Comparison of ENCODE assay signal across 16 cellular contexts in genomic region chr13:113471844-113472243, GRCh38.
"Had no signal": no experiment of that assay in that cellular context is flagged by ENCODE, and none has a peak within 500 bp of the region (broad histone marks: within the 10 kb centered on the region; RNA-seq: fewer than 3 reads in every experiment).

No MANE protein-coding gene starts in this region.

- H3K4me3 ChIP-seq: testis had no signal

- ATAC-seq: activated CD4-positive, CD25-positive, alpha-beta regulatory T cell treated with anti-CD3 and anti-CD28 coated beads, Interleukin-2, amount 50 U/mL, for 24 hours; activated naive CD8-positive, alpha-beta T cell treated with anti-CD3 and anti-CD28 coated beads, Interleukin-2, amount 50 U/mL, for 24 hours; activated T-cell treated with anti-CD3 and anti-CD28 coated beads, Interleukin-2, amount 50 U/mL, for 4 hours had no signal

- H3K4me1 ChIP-seq: testis had no signal

- DNase-seq: activated CD4-positive, alpha-beta T cell treated with anti-CD3 and anti-CD28 coated beads, Interleukin-2, amount 50 U/mL, for 1 hour; activated CD8-positive, alpha-beta memory T cell treated with anti-CD3 and anti-CD28 coated beads, Interleukin-2, amount 50 U/mL, for 4 hours; activated naive CD4-positive, alpha-beta T cell treated with anti-CD3 and anti-CD28 coated beads, Interleukin-2, amount 10 ng/mL, durations not matched to agents 7 days and 5 days; activated naive CD8-positive, alpha-beta T cell treated with anti-CD3 and anti-CD28 coated beads, Interleukin-2, amount 50 U/mL, for 24 hours; activated T-cell treated with anti-CD3 and anti-CD28 coated beads, Interleukin-2, amount 50 U/mL, for 4 hours; anterior cingulate cortex; effector memory CD4-positive, alpha-beta T cell; hypothalamus; islet precursor cell; naive B cell; retina; SIG-M5; stimulated activated CD4-positive, alpha-beta T cell treated with anti-CD3 and anti-CD28 coated beads, Interleukin-2, amount 100 ng/mL, for 24 hours; T1000; testis had no signal

- H3K27ac ChIP-seq: testis had no signal

- H3K9me3 ChIP-seq: testis had no signal

- H3K27me3 ChIP-seq: testis had no signal
